Comparison of ENCODE assay signal across 1 cellular context in genomic region chr3:184174646-184175492, GRCh38.
TF ChIP-seq lines count a peak whose summit lies in the region.

Gene AP2M1, plus strand, starts transcription at chr3:184174855. Its CDS starts 2,139 bp downstream, at chr3:184176994.

TF ChIP-seq in HepG2, 621 proteins besides CTCF, POLR2A, EP300 and RAD21 (continued from another document and continues in another):
- TF ChIP-seq SMAD9 (CRISPR knock-in tag; IDR thresholded peaks at IDR 0.05) (no peak), ZNF609 (CRISPR knock-in tag; IDR thresholded peaks at IDR 0.05; ENCODE audit: borderline replicate concordance) (no peak), MTF1 (CRISPR knock-in tag; IDR thresholded peaks at IDR 0.05) (no peak), ZNF296 (CRISPR knock-in tag; conservative IDR thresholded peaks at IDR 0.05) (no peak), ZKSCAN5 (CRISPR knock-in tag; IDR thresholded peaks at IDR 0.05) (no peak), ZNF670 (CRISPR knock-in tag; IDR thresholded peaks at IDR 0.05; ENCODE audit: borderline replicate concordance) (no peak; the same call in 1 of the 2 replicates), SETDB1 (CRISPR knock-in tag; IDR thresholded peaks at IDR 0.05; ENCODE audit: borderline replicate concordance) (no peak), ZBTB42 (CRISPR knock-in tag; IDR thresholded peaks at IDR 0.05) (no peak), LRRFIP1 (CRISPR knock-in tag; conservative IDR thresholded peaks at IDR 0.05) (no peak), ZNF350 (CRISPR knock-in tag; IDR thresholded peaks at IDR 0.05; ENCODE audit: borderline replicate concordance, low read depth) (no peak), ZNF10 (CRISPR knock-in tag; IDR thresholded peaks at IDR 0.05; ENCODE audit: borderline replicate concordance, low read depth) (no peak), ZNF232 (CRISPR knock-in tag; IDR thresholded peaks at IDR 0.05; ENCODE audit: borderline replicate concordance) (peak; percentile 76; the same call in 1 of the 2 replicates), SNRNP70 (IDR thresholded peaks at IDR 0.05; ENCODE audit: low read depth, low read length) (no peak), POGK (CRISPR knock-in tag; conservative IDR thresholded peaks at IDR 0.05) (peak; percentile 70), GZF1 (CRISPR knock-in tag; IDR thresholded peaks at IDR 0.05) (no peak), JUND (CRISPR knock-in tag; IDR thresholded peaks at IDR 0.05) (no peak), ZNF883 (CRISPR knock-in tag; IDR thresholded peaks at IDR 0.05; ENCODE audit: not compliant biosample characterization) (peak; percentile 77), NFAT5 (CRISPR knock-in tag; IDR thresholded peaks at IDR 0.05) (no peak), FOSL1 (CRISPR knock-in tag; IDR thresholded peaks at IDR 0.05; ENCODE audit: borderline replicate concordance) (no peak), ZNF878 (CRISPR knock-in tag; IDR thresholded peaks at IDR 0.05) (no peak), TARDBP (CRISPR knock-in tag; IDR thresholded peaks at IDR 0.05) (peak; percentile 75), ZSCAN29 (CRISPR knock-in tag; conservative IDR thresholded peaks at IDR 0.05) (no peak), ISX (CRISPR knock-in tag; conservative IDR thresholded peaks at IDR 0.05) (no peak), MIER2 (CRISPR knock-in tag; IDR thresholded peaks at IDR 0.05) (no peak), MIER3 (CRISPR knock-in tag; IDR thresholded peaks at IDR 0.05; ENCODE audit: borderline replicate concordance) (no peak), ZNF543 (CRISPR knock-in tag; IDR thresholded peaks at IDR 0.05) (peak; percentile 28; the same call in 1 of the 2 replicates), ZNF766 (CRISPR knock-in tag; IDR thresholded peaks at IDR 0.05; ENCODE audit: borderline replicate concordance) (no peak), ZNF619 (CRISPR knock-in tag; IDR thresholded peaks at IDR 0.05) (no peak), ZNF256 (CRISPR knock-in tag; conservative IDR thresholded peaks at IDR 0.05) (no peak), ZNF124 (CRISPR knock-in tag; IDR thresholded peaks at IDR 0.05) (no peak), ZNF281 (CRISPR knock-in tag; IDR thresholded peaks at IDR 0.05; ENCODE audit: borderline replicate concordance) (no peak), KLF15 (CRISPR knock-in tag; IDR thresholded peaks at IDR 0.05; ENCODE audit: borderline replicate concordance) (no peak), TERF1 (CRISPR knock-in tag; IDR thresholded peaks at IDR 0.05) (no peak), HNRNPK (IDR thresholded peaks at IDR 0.05; ENCODE audit: low read depth, low read length, poor library complexity, severe bottlenecking) (peak; percentile 16), ZNF672 (CRISPR knock-in tag; IDR thresholded peaks at IDR 0.05) (no peak), REPIN1 (CRISPR knock-in tag; IDR thresholded peaks at IDR 0.05; ENCODE audit: borderline replicate concordance, low read depth) (peak; percentile 37; the same call in 1 of the 2 replicates), ZNF503 (CRISPR knock-in tag; IDR thresholded peaks at IDR 0.05) (no peak; the same call in 1 of the 2 replicates), ZKSCAN1 (IDR thresholded peaks at IDR 0.05; ENCODE audit: low read length) (no peak), ZSCAN25 (CRISPR knock-in tag; IDR thresholded peaks at IDR 0.05) (0 out of 2 replicates have a peak, but pooled peaks have one; percentile 35), ETV5 (CRISPR knock-in tag; IDR thresholded peaks at IDR 0.05; ENCODE audit: borderline replicate concordance) (no peak; the same call in 1 of the 2 replicates), EZH2 (conservative IDR thresholded peaks at IDR 0.05; ENCODE audit: low read depth, low read length) (no peak)
